Comparison of ENCODE assay signal across 9 cellular contexts in genomic region chr10:101014230-101014884, GRCh38. TPM values are rescaled to one million over a fixed set of nuclear protein-coding genes. Genes with fewer than 3 reads are reported as not detected.
A peak's percentile ranks its signal among the peaks of the same experiment; 100 is the strongest.
DNase-seq lines count a peak whose midpoint lies in the region; ATAC-seq and TF ChIP-seq lines count a peak whose summit lies in the region.
"Had no signal": no experiment of that assay in that cellular context is flagged by ENCODE, and none has a peak within 500 bp of the region (broad histone marks: within the 10 kb centered on the region; RNA-seq: fewer than 3 reads in every experiment).

No MANE protein-coding gene starts in this region.

- H3K4me3 Mint-ChIP-seq in activated T-helper 1 cell treated with anti-CD3 and anti-CD28 coated beads, Interleukin-12 subunit alpha, Interleukin-12 subunit beta, Interleukin-2, Interleukin-4 antibody, amounts not matched to agents 30 ng/mL and 10 ng/mL and 1 ng/mL, durations not matched to agents 14 hours and 24 hours and 36 hours, result no peak overlapping the region
- H3K4me3 Mint-ChIP-seq: IgD-negative memory B cell had no signal

- H3K27ac Mint-ChIP-seq in activated T-helper 1 cell treated with anti-CD3 and anti-CD28 coated beads, Interleukin-12 subunit alpha, Interleukin-12 subunit beta, Interleukin-2, Interleukin-4 antibody, amounts not matched to agents 30 ng/mL and 10 ng/mL and 1 ng/mL, durations not matched to agents 14 hours and 24 hours and 36 hours, result peak overlapping the region; percentile 33

- H3K27me3 Mint-ChIP-seq in activated T-helper 1 cell treated with anti-CD3 and anti-CD28 coated beads, Interleukin-12 subunit alpha, Interleukin-12 subunit beta, Interleukin-2, Interleukin-4 antibody, amounts not matched to agents 30 ng/mL and 10 ng/mL and 1 ng/mL, durations not matched to agents 14 hours and 24 hours and 36 hours (ENCODE audit: insufficient read depth), result peaks cover 34% of the 10 kb centered on the region

- no peaks in the 10 kb centered on the region for H3K79me2 ChIP-seq in OCI-LY3 (ENCODE audit: low read length)

- H3K4me3 ChIP-seq in BE2C (ENCODE audit: low read depth, low read length) (no peak overlapping the region), OCI-LY3 (ENCODE audit: low read length) (no peak overlapping the region), neutrophil (ENCODE audit: low read depth in 1 of 2, low read length in 1 of 2) (no peak overlapping the region)

- DNase-seq in BE2C (peak; percentile 84), fibroblast of peridontal ligament (ENCODE audit: extremely low read depth) (peak; percentile 70)
- peak; percentile 60 for DNase-seq in activated T-helper 1 cell treated with anti-CD3 and anti-CD28 coated beads, Interleukin-12 subunit alpha, Interleukin-12 subunit beta, Interleukin-2, Interleukin-4 antibody, amounts not matched to agents 30 ng/mL and 10 ng/mL and 1 ng/mL, durations not matched to agents 14 hours and 24 hours and 36 hours (ENCODE audit: low spot score)

- intact Hi-C loops in activated T-helper 1 cell treated with anti-CD3 and anti-CD28 coated beads, Interleukin-12 subunit alpha, Interleukin-12 subunit beta, Interleukin-2, Interleukin-4 antibody, amounts not matched to agents 30 ng/mL and 10 ng/mL and 1 ng/mL, durations not matched to agents 14 hours and 24 hours and 36 hours (cut with micrococcal nuclease), result loop anchor here (5.0 kb wide), 1 partner anchor 452 kb away; no protein-coding TSS in a partner anchor

- H3K9ac ChIP-seq in OCI-LY3 (ENCODE audit: low read length), result no peak overlapping the region

- H2AFZ ChIP-seq in OCI-LY3 (ENCODE audit: low read depth, low read length), result no peak overlapping the region

- TF ChIP-seq CTCF in BE2C (IDR thresholded peaks at IDR 0.05; ENCODE audit: low read depth, low read length), result peak; percentile 91
- TF ChIP-seq CTCF in OCI-LY3 (IDR thresholded peaks at IDR 0.05; ENCODE audit: low read depth, low read length), result peak; percentile 68
- TF ChIP-seq CTCF in neutrophil (IDR thresholded peaks at IDR 0.05), result peak; percentile 85

- H3K36me3 ChIP-seq in BE2C, result no peaks in the 10 kb centered on the region
- H3K36me3 ChIP-seq in OCI-LY3 (replicated peaks; ENCODE audit: low read depth, low read length), result no peaks in the 10 kb centered on the region
- H3K36me3 ChIP-seq in neutrophil, result no peaks in the 10 kb centered on the region

- 0 out of 2 replicates have a peak overlapping the region, but pooled peaks have one; percentile 26 for H3K4me2 ChIP-seq in OCI-LY3 (ENCODE audit: low read length)

- H3K27me3 ChIP-seq in BE2C (no peaks in the 10 kb centered on the region), OCI-LY3 (ENCODE audit: low read depth, low read length) (peaks cover 19% of the 10 kb centered on the region), neutrophil (peaks cover 45% of the 10 kb centered on the region)

- H3K4me1 Mint-ChIP-seq in activated T-helper 1 cell treated with anti-CD3 and anti-CD28 coated beads, Interleukin-12 subunit alpha, Interleukin-12 subunit beta, Interleukin-2, Interleukin-4 antibody, amounts not matched to agents 30 ng/mL and 10 ng/mL and 1 ng/mL, durations not matched to agents 14 hours and 24 hours and 36 hours (ENCODE audit: low read depth), result peaks cover 27% of the 10 kb centered on the region

- H3K36me3 Mint-ChIP-seq in activated T-helper 1 cell treated with anti-CD3 and anti-CD28 coated beads, Interleukin-12 subunit alpha, Interleukin-12 subunit beta, Interleukin-2, Interleukin-4 antibody, amounts not matched to agents 30 ng/mL and 10 ng/mL and 1 ng/mL, durations not matched to agents 14 hours and 24 hours and 36 hours (ENCODE audit: low read depth), result no peaks in the 10 kb centered on the region
- H3K36me3 Mint-ChIP-seq: IgD-negative memory B cell had no signal

- H3K9me3 ChIP-seq in BE2C (no peaks in the 10 kb centered on the region), OCI-LY3 (ENCODE audit: insufficient read depth, low read length) (no peaks in the 10 kb centered on the region), neutrophil (no peaks in the 10 kb centered on the region)

- H3K27ac ChIP-seq in OCI-LY3 (ENCODE audit: low read length), result no peak overlapping the region
- H3K27ac ChIP-seq in neutrophil, result no peak overlapping the region
- H3K27ac ChIP-seq in temporal lobe (ENCODE audit: low read depth, low read length), result peak overlapping the region; percentile 41

- H3K9me3 Mint-ChIP-seq in activated T-helper 1 cell treated with anti-CD3 and anti-CD28 coated beads, Interleukin-12 subunit alpha, Interleukin-12 subunit beta, Interleukin-2, Interleukin-4 antibody, amounts not matched to agents 30 ng/mL and 10 ng/mL and 1 ng/mL, durations not matched to agents 14 hours and 24 hours and 36 hours, result no peaks in the 10 kb centered on the region
- H3K9me3 Mint-ChIP-seq: IgD-negative memory B cell had no signal

- peak; percentile 44 for ATAC-seq in GM21737 (IDR thresholded peaks at IDR 0.05; ENCODE audit: unreplicated experiment)
- no peak for ATAC-seq in HG03039 (IDR thresholded peaks at IDR 0.05; ENCODE audit: unreplicated experiment)

- H3K4me1 ChIP-seq in BE2C (peaks cover 8% of the 10 kb centered on the region), OCI-LY3 (ENCODE audit: low read length) (peaks cover 19% of the 10 kb centered on the region), neutrophil (ENCODE audit: control insufficient read depth in 1 of 2, insufficient read depth in 1 of 2, low read depth in 1 of 2, low read length in 1 of 2) (peaks cover 0 to 14% of the 10 kb centered on the region in 2 experiments)

- no peaks in the 10 kb centered on the region for H4K20me1 ChIP-seq in OCI-LY3 (ENCODE audit: insufficient read depth, low read length)

RNA-seq across cellular contexts. Expression of gene LZTS2, which starts 14.7 kb away (rescaled TPM):
- polyA plus RNA-seq in BE2C (2012; ENCODE audit: insufficient read depth, insufficient read length, low read depth), result 98.8 TPM
- 22.3 TPM in 2 replicates for total RNA-seq in activated T-helper 1 cell treated with anti-CD3 and anti-CD28 coated beads, Interleukin-12 subunit alpha, Interleukin-12 subunit beta, Interleukin-2, Interleukin-4 antibody, amounts not matched to agents 30 ng/mL and 10 ng/mL and 1 ng/mL, durations not matched to agents 14 hours and 24 hours and 36 hours
- total RNA-seq in temporal lobe, result 10.6 TPM

RNA-seq across cellular contexts. Expression of gene PDZD7, which starts 16.6 kb away (rescaled TPM):
- 9.7 TPM for polyA plus RNA-seq in BE2C (2012; ENCODE audit: insufficient read depth, insufficient read length, low read depth)
- 0.47 and 0.54 TPM in 2 replicates for total RNA-seq in activated T-helper 1 cell treated with anti-CD3 and anti-CD28 coated beads, Interleukin-12 subunit alpha, Interleukin-12 subunit beta, Interleukin-2, Interleukin-4 antibody, amounts not matched to agents 30 ng/mL and 10 ng/mL and 1 ng/mL, durations not matched to agents 14 hours and 24 hours and 36 hours
- 3.2 TPM for total RNA-seq in temporal lobe
- polyA plus RNA-seq: IgD-negative memory B cell had no signal

RNA-seq across cellular contexts. Expression of gene SFXN3, which starts 16.7 kb away (rescaled TPM):
- 31.7 TPM for polyA plus RNA-seq in BE2C (2012; ENCODE audit: insufficient read depth, insufficient read length, low read depth)
- 34.8 and 39.0 TPM in 2 replicates for total RNA-seq in activated T-helper 1 cell treated with anti-CD3 and anti-CD28 coated beads, Interleukin-12 subunit alpha, Interleukin-12 subunit beta, Interleukin-2, Interleukin-4 antibody, amounts not matched to agents 30 ng/mL and 10 ng/mL and 1 ng/mL, durations not matched to agents 14 hours and 24 hours and 36 hours
- 45.2 TPM for total RNA-seq in temporal lobe

RNA-seq across cellular contexts. Expression of gene TWNK, which starts 27.0 kb away (rescaled TPM):
- polyA plus RNA-seq in BE2C (2012; ENCODE audit: insufficient read depth, insufficient read length, low read depth), result 96.5 TPM
- total RNA-seq in activated T-helper 1 cell treated with anti-CD3 and anti-CD28 coated beads, Interleukin-12 subunit alpha, Interleukin-12 subunit beta, Interleukin-2, Interleukin-4 antibody, amounts not matched to agents 30 ng/mL and 10 ng/mL and 1 ng/mL, durations not matched to agents 14 hours and 24 hours and 36 hours, result 41.1 and 42.3 TPM in 2 replicates
- 6.9 TPM for total RNA-seq in temporal lobe

RNA-seq across cellular contexts. Expression of gene MRPL43, which starts 27.1 kb away (rescaled TPM):
- 250 TPM for polyA plus RNA-seq in BE2C (2012; ENCODE audit: insufficient read depth, insufficient read length, low read depth)
- total RNA-seq in activated T-helper 1 cell treated with anti-CD3 and anti-CD28 coated beads, Interleukin-12 subunit alpha, Interleukin-12 subunit beta, Interleukin-2, Interleukin-4 antibody, amounts not matched to agents 30 ng/mL and 10 ng/mL and 1 ng/mL, durations not matched to agents 14 hours and 24 hours and 36 hours, result 61.5 and 63.2 TPM in 2 replicates
- 29.3 TPM for total RNA-seq in temporal lobe
